15 cellular contexts compared by ENCODE assay signal in genomic region chr19:3867971-3868769, GRCh38. TPM values are rescaled to one million over a fixed set of nuclear protein-coding genes. Genes with fewer than 3 reads are reported as not detected.
DNase-seq lines count a peak whose midpoint lies in the region; TF ChIP-seq lines count a peak whose summit lies in the region.
"Had no signal": no experiment of that assay in that cellular context is flagged by ENCODE, and none has a peak within 500 bp of the region (broad histone marks: within the 10 kb centered on the region; RNA-seq: fewer than 3 reads in every experiment).

No MANE protein-coding gene starts in this region.

- H3K4me3 ChIP-seq in H7 (ENCODE audit: insufficient read depth, low read depth, low read length): peak overlapping the region; percentile 45
- H3K4me3 ChIP-seq in parathyroid adenoma (ENCODE audit: low read depth, low read length): peak overlapping the region; percentile 49

- no peak overlapping the region for H3K9ac ChIP-seq in parathyroid adenoma

- peak; percentile 90 for DNase-seq in H7
- peak; percentile 68 for DNase-seq in iPS-NIHi11 (ENCODE audit: low spot score)
- DNase-seq in NK-92 treated with Interleukin-12 subunit alpha and Interleukin-12 subunit beta, amount 100 ng/mL, for 24 hours (lab: John Stamatoyannopoulos, UW): no peak
- no peak for DNase-seq in COLO668 (lab: John Stamatoyannopoulos, UW; ENCODE audit: unreplicated experiment)
- no peak for DNase-seq in CD1c-positive myeloid dendritic cell (ENCODE audit: extremely low spot score)
- DNase-seq in RKO (ENCODE audit: low spot score): no peak
- DNase-seq: foreskin fibroblast, NCI-H1694, PC-3 had no signal

- no peaks in the 10 kb centered on the region for H3K36me3 ChIP-seq in H7 (replicated peaks; ENCODE audit: control insufficient read depth, insufficient read depth, low read length)
- H3K36me3 ChIP-seq in parathyroid adenoma (ENCODE audit: control insufficient read depth, insufficient read depth, low read length): no peaks in the 10 kb centered on the region
- H3K36me3 ChIP-seq: BE2C had no signal

- H3K4me1 ChIP-seq in parathyroid adenoma: no peaks in the 10 kb centered on the region
- H3K4me1 ChIP-seq: BE2C had no signal

- H3K9me3 ChIP-seq in parathyroid adenoma (ENCODE audit: control insufficient read depth, low read length): no peaks in the 10 kb centered on the region
- H3K9me3 ChIP-seq: BE2C had no signal

- no peak for TF ChIP-seq CTCF in parathyroid adenoma (IDR thresholded peaks at IDR 0.05)

- H3K27ac ChIP-seq in cingulate gyrus (ENCODE audit: low read depth, low read length): peak overlapping the region; percentile 47
- H3K27ac ChIP-seq in parathyroid adenoma: peak overlapping the region; percentile 15

- H3K27me3 ChIP-seq in H7 (ENCODE audit: control insufficient read depth, insufficient read depth, low read length): peaks cover 9% of the 10 kb centered on the region
- H3K27me3 ChIP-seq in parathyroid adenoma (ENCODE audit: control insufficient read depth, insufficient read depth, low read length): no peaks in the 10 kb centered on the region
- H3K27me3 ChIP-seq: BE2C had no signal

- peak overlapping the region; percentile 62 for H3K4me2 ChIP-seq in parathyroid adenoma (ENCODE audit: low read length)

- peak overlapping the region; percentile 97 for H2AFZ ChIP-seq in parathyroid adenoma

- H3K79me2 ChIP-seq in parathyroid adenoma: no peaks in the 10 kb centered on the region

RNA-seq across cellular contexts. Expression of gene ZFR2, which starts 0.7 kb away (rescaled TPM):
- total RNA-seq in H7 (2014; rRNA removed; shearing (Covaris generic)): 21.5 and 36.1 TPM in 2 replicates
- total RNA-seq: HT1080, M059J, osteocyte, PC-3 had no signal

RNA-seq across cellular contexts. Expression of gene ATCAY, which starts 12.3 kb away (rescaled TPM):
- 10.2 and 17.9 TPM in 2 replicates for total RNA-seq in H7 (2014; rRNA removed; shearing (Covaris generic))
- total RNA-seq: HT1080, osteocyte, PC-3 had no signal

Comparison
In these comparisons a context has a peak if more than half of its experiments do, and no peak if none do; other contexts are left out.
1. DNase-seq: peak in H7 (single experiment) and iPS-NIHi11 (single experiment); none in NK-92 treated with Interleukin-12 subunit alpha and Interleukin-12 subunit beta, amount 100 ng/mL, for 24 hours (single experiment), COLO668 (single experiment), CD1c-positive myeloid dendritic cell (single experiment) and RKO (single experiment).